26 cellular contexts compared by ENCODE assay signal in genomic region chr13:88736026-88736425, GRCh38.
"Had no signal": no experiment of that assay in that cellular context is flagged by ENCODE, and none has a peak within 500 bp of the region (broad histone marks: within the 10 kb centered on the region; RNA-seq: fewer than 3 reads in every experiment).

No MANE protein-coding gene starts in this region.

- H3K4me3 ChIP-seq: ascending aorta, breast epithelium, coronary artery, dorsolateral prefrontal cortex, gastrocnemius medialis, heart left ventricle had no signal

- H3K27me3 ChIP-seq: ascending aorta, breast epithelium, dorsolateral prefrontal cortex, gastrocnemius medialis, heart left ventricle had no signal

- H3K4me1 ChIP-seq: ascending aorta, breast epithelium, gastrocnemius medialis, heart left ventricle had no signal

- ATAC-seq: activated CD4-positive, alpha-beta T cell treated with anti-CD3 and anti-CD28 coated beads for 36 hours; activated naive CD4-positive, alpha-beta T cell treated with anti-CD3 and anti-CD28 coated beads, Interleukin-2, amount 50 U/mL, for 72 hours; activated T-cell treated with anti-CD3 and anti-CD28 coated beads, Interleukin-2, amount 50 U/mL, for 72 hours; esophagus mucosa; gastrocnemius medialis; heart left ventricle; T-helper 17 cell had no signal

- H3K27ac ChIP-seq: ascending aorta, breast epithelium, coronary artery, dorsolateral prefrontal cortex, gastrocnemius medialis, heart left ventricle had no signal

- H3K36me3 ChIP-seq: ascending aorta, breast epithelium, gastrocnemius medialis, heart left ventricle had no signal

- DNase-seq: activated CD4-positive, alpha-beta memory T cell treated with anti-CD3 and anti-CD28 coated beads for 36 hours; activated CD4-positive, alpha-beta T cell treated with anti-CD3 and anti-CD28 coated beads for 36 hours; activated CD4-positive, alpha-beta T cell treated with anti-CD3 and anti-CD28 coated beads, Interleukin-2, amount 10 ng/mL, durations not matched to agents 24 days and 14 days; activated CD4-positive, CD25-positive, alpha-beta regulatory T cell; activated CD4-positive, CD25-positive, alpha-beta regulatory T cell treated with anti-CD3 and anti-CD28 coated beads, Interleukin-2, amount 50 U/mL, for 72 hours; activated CD8-positive, alpha-beta memory T cell treated with anti-CD3 and anti-CD28 coated beads, Interleukin-2, amount 50 U/mL, for 48 hours; activated gamma-delta T cell; activated naive CD4-positive, alpha-beta T cell; activated naive CD4-positive, alpha-beta T cell treated with anti-CD3 and anti-CD28 coated beads, Interleukin-2, amount 10 ng/mL, durations not matched to agents 7 days and 5 days; activated naive CD8-positive, alpha-beta T cell treated with anti-CD3 and anti-CD28 coated beads, Interleukin-2, amount 10 ng/mL, durations not matched to agents 7 days and 5 days; activated T-cell treated with anti-CD3 and anti-CD28 coated beads for 4 hours; activated T-cell treated with anti-CD3 and anti-CD28 coated beads, Interleukin-2, amount 50 U/mL, for 24 hours; activated T-cell treated with anti-CD3 and anti-CD28 coated beads, Interleukin-2, amount 50 U/mL, for 72 hours; dorsolateral prefrontal cortex; effector memory CD4-positive, alpha-beta T cell; endodermal cell; foreskin fibroblast; gastrocnemius medialis; glutamatergic neuron; heart left ventricle; T-helper 17 cell had no signal

- H3K9me3 ChIP-seq: ascending aorta, breast epithelium, gastrocnemius medialis, heart left ventricle had no signal
